In genomic region chr22:21626735-21627469, GRCh38 we compare ENCODE assay signal across 12 cellular contexts.
DNase-seq lines count a peak whose midpoint lies in the region; ATAC-seq, FAIRE-seq and TF ChIP-seq lines count a peak whose summit lies in the region.
"Had no signal": no experiment of that assay in that cellular context is flagged by ENCODE, and none has a peak within 500 bp of the region (broad histone marks: within the 10 kb centered on the region; RNA-seq: fewer than 3 reads in every experiment).

No MANE protein-coding gene starts in this region.

- no peaks in the 10 kb centered on the region for H3K27me3 Mint-ChIP-seq in stimulated activated naive CD8-positive, alpha-beta T cell treated with anti-CD3 and anti-CD28 coated beads, Interleukin-15, Interleukin-2, amounts not matched to agents 100 ng/mL and 50 ng/mL, for 24 hours
- H3K27me3 Mint-ChIP-seq in central memory CD8-positive, alpha-beta T cell, result no peaks in the 10 kb centered on the region

- ATAC-seq in stimulated activated naive CD8-positive, alpha-beta T cell treated with anti-CD3 and anti-CD28 coated beads, Interleukin-15, Interleukin-2, amounts not matched to agents 100 U/mL and 50 U/mL, for 24 hours, result no peak
- no peak for ATAC-seq in central memory CD8-positive, alpha-beta T cell (replicated peaks; ENCODE audit: extremely low read depth, poor library complexity, severe bottlenecking)
- no peak for ATAC-seq in GM19463 (IDR thresholded peaks at IDR 0.05; ENCODE audit: unreplicated experiment)

- POLR2A ChIA-PET in HEK293T (lab: Yijun Ruan, JAX), result interaction anchor here (1.1 to 1.3 kb wide), 2 partner anchors 13 to 15 kb away, joined by 3 to 16 read pairs; partner anchors contain the start of gene SDF2L1

- peak; percentile 89 for FAIRE-seq in urothelium cell line (lab: Jason Lieb, UNC)
- FAIRE-seq: keratinocyte had no signal

- peak overlapping the region; percentile 92 for H3K4me3 Mint-ChIP-seq in stimulated activated naive CD8-positive, alpha-beta T cell treated with anti-CD3 and anti-CD28 coated beads, Interleukin-15, Interleukin-2, amounts not matched to agents 100 ng/mL and 50 ng/mL, for 24 hours
- H3K4me3 Mint-ChIP-seq in central memory CD8-positive, alpha-beta T cell, result peak overlapping the region; percentile 88

- DNase-seq in stimulated activated naive CD8-positive, alpha-beta T cell treated with anti-CD3 and anti-CD28 coated beads, Interleukin-15, Interleukin-2, amounts not matched to agents 100 U/mL and 50 U/mL, for 24 hours, result no peak
- DNase-seq in NCI-H524 (lab: John Stamatoyannopoulos, UW), result peak; percentile 91 to 96
- DNase-seq in central memory CD8-positive, alpha-beta T cell (ENCODE audit: low spot score in 2 of 2), result no peak
- no peak for DNase-seq in urothelium cell line (ENCODE audit: low spot score)
- DNase-seq in HEK293T (ENCODE audit: extremely low spot score), result no peak
- DNase-seq in SHP77 (lab: John Stamatoyannopoulos, UW), result no peak
- DNase-seq: foreskin melanocyte, NCI-H510A treated with DMSO at 0.1 percent for 48 hours, Right ventricle myocardium superior had no signal

- peak overlapping the region; percentile 95 for H3K27ac Mint-ChIP-seq in stimulated activated naive CD8-positive, alpha-beta T cell treated with anti-CD3 and anti-CD28 coated beads, Interleukin-15, Interleukin-2, amounts not matched to agents 100 ng/mL and 50 ng/mL, for 24 hours
- H3K27ac Mint-ChIP-seq in central memory CD8-positive, alpha-beta T cell (ENCODE audit: low read depth), result no peak overlapping the region

- no peaks in the 10 kb centered on the region for H3K9me3 Mint-ChIP-seq in stimulated activated naive CD8-positive, alpha-beta T cell treated with anti-CD3 and anti-CD28 coated beads, Interleukin-15, Interleukin-2, amounts not matched to agents 100 ng/mL and 50 ng/mL, for 24 hours
- H3K9me3 Mint-ChIP-seq in central memory CD8-positive, alpha-beta T cell, result no peaks in the 10 kb centered on the region

- H3K36me3 Mint-ChIP-seq in stimulated activated naive CD8-positive, alpha-beta T cell treated with anti-CD3 and anti-CD28 coated beads, Interleukin-15, Interleukin-2, amounts not matched to agents 100 ng/mL and 50 ng/mL, for 24 hours (ENCODE audit: low read depth), result peaks cover 26% of the 10 kb centered on the region
- peaks cover 38% of the 10 kb centered on the region for H3K36me3 Mint-ChIP-seq in central memory CD8-positive, alpha-beta T cell (ENCODE audit: insufficient read depth)

- CTCF ChIA-PET in HEK293T (lab: Yijun Ruan, JAX), result interaction anchor here (0.6 to 3.0 kb wide), 4 partner anchors 14 to 58 kb away, joined by 3 to 15 read pairs (median 6); partner anchors contain the start of gene SDF2L1

- H3K4me1 Mint-ChIP-seq in stimulated activated naive CD8-positive, alpha-beta T cell treated with anti-CD3 and anti-CD28 coated beads, Interleukin-15, Interleukin-2, amounts not matched to agents 100 ng/mL and 50 ng/mL, for 24 hours (ENCODE audit: low read depth), result peaks cover 46% of the 10 kb centered on the region
- peaks cover 50% of the 10 kb centered on the region for H3K4me1 Mint-ChIP-seq in central memory CD8-positive, alpha-beta T cell

TF ChIP-seq in HEK293T, 16 proteins besides CTCF, POLR2A, EP300 and RAD21:
- TF ChIP-seq CTBP1 (IDR thresholded peaks at IDR 0.05; ENCODE audit: borderline replicate concordance), result no peak
- no peak for TF ChIP-seq FOXM1 (IDR thresholded peaks at IDR 0.05; ENCODE audit: borderline replicate concordance)
- TF ChIP-seq TARDBP (IDR thresholded peaks at IDR 0.05), result no peak
- no peak for TF ChIP-seq HDGF (IDR thresholded peaks at IDR 0.05; ENCODE audit: borderline replicate concordance)
- no peak for TF ChIP-seq ZNF384 (IDR thresholded peaks at IDR 0.05)
- no peak for TF ChIP-seq BHLHE40 (IDR thresholded peaks at IDR 0.05; ENCODE audit: borderline replicate concordance)
- TF ChIP-seq SP1 (IDR thresholded peaks at IDR 0.05), result no peak
- TF ChIP-seq NFRKB (IDR thresholded peaks at IDR 0.05), result no peak
- TF ChIP-seq FOXA1 (IDR thresholded peaks at IDR 0.05), result no peak
- TF ChIP-seq ARNT (IDR thresholded peaks at IDR 0.05), result no peak
- no peak for TF ChIP-seq L3MBTL2 (conservative IDR thresholded peaks at IDR 0.05)

Comparison
In these comparisons a context has a peak if more than half of its experiments do, and no peak if none do; other contexts are left out.
1. DNase-seq: peak in NCI-H524 (2 of 2); none in stimulated activated naive CD8-positive, alpha-beta T cell treated with anti-CD3 and anti-CD28 coated beads, Interleukin-15, Interleukin-2, amounts not matched to agents 100 U/mL and 50 U/mL, for 24 hours (single experiment), central memory CD8-positive, alpha-beta T cell (0 of 2), urothelium cell line (single experiment), HEK293T (single experiment) and SHP77 (0 of 2).